Comparison of ENCODE assay signal across 22 cellular contexts in the genomic region with DNA sequence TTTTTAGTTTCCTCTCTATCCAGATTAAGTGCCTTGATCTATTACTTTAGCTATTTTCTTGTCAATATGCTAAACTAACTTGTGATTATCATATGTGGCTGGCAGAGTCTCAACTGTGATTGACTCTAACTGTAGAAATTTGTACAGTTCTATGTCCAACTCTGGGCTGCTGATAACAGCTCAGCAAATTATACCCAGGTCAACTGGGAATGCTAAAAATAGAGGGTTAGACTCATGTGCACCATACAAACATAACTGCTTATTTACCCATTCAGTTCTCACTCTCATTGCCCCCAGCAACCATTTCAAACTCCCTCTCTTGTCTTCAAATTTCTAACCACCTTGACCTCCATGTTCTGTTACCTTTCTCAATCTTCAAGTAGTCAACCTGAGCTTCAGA.
DNase-seq lines count a peak whose midpoint lies in the region; ATAC-seq and TF ChIP-seq lines count a peak whose summit lies in the region.
"Had no signal": no experiment of that assay in that cellular context is flagged by ENCODE, and none has a peak within 500 bp of the region (broad histone marks: within the 10 kb centered on the region; RNA-seq: fewer than 3 reads in every experiment).

No MANE protein-coding gene starts in this region.

- H3K27ac ChIP-seq in heart left ventricle = no peak overlapping the region
- no peak overlapping the region for H3K27ac ChIP-seq in MM.1S (ENCODE audit: low read length)
- no peak overlapping the region for H3K27ac ChIP-seq in neural cell (ENCODE audit: low read length)
- H3K27ac ChIP-seq: BLaER1 had no signal

- H4K20me1 ChIP-seq in MM.1S (ENCODE audit: insufficient read depth, low read length) = no peaks in the 10 kb centered on the region
- H4K20me1 ChIP-seq in neural cell (ENCODE audit: insufficient read depth) = no peaks in the 10 kb centered on the region
- H4K20me1 ChIP-seq: BLaER1 had no signal

- no peaks in the 10 kb centered on the region for H3K36me3 ChIP-seq in heart left ventricle
- no peaks in the 10 kb centered on the region for H3K36me3 ChIP-seq in MM.1S (replicated peaks; ENCODE audit: insufficient read depth, low read length)
- H3K36me3 ChIP-seq in neural cell (ENCODE audit: insufficient read depth, low read length) = no peaks in the 10 kb centered on the region
- H3K36me3 ChIP-seq: BE2C, BLaER1 had no signal

- TF ChIP-seq RAD21 in neural cell (conservative IDR thresholded peaks at IDR 0.05) = no peak

- H3F3A ChIP-seq in MM.1S (ENCODE audit: insufficient read depth, low read length) (no peaks in the 10 kb centered on the region), neural cell (ENCODE audit: insufficient read depth, low read length, poor library complexity, severe bottlenecking) (no peaks in the 10 kb centered on the region)

- H2AFZ ChIP-seq in MM.1S (ENCODE audit: low read length) (no peak overlapping the region), neural cell (ENCODE audit: low read depth, low read length) (no peak overlapping the region)

- TF ChIP-seq EP300 in neural cell (conservative IDR thresholded peaks at IDR 0.05; ENCODE audit: poor library complexity, severe bottlenecking) = no peak

- no peaks in the 10 kb centered on the region for H3K27me3 ChIP-seq in heart left ventricle
- H3K27me3 ChIP-seq in MM.1S (replicated peaks; ENCODE audit: insufficient read depth, low read length) = no peaks in the 10 kb centered on the region
- no peaks in the 10 kb centered on the region for H3K27me3 ChIP-seq in neural cell (ENCODE audit: insufficient read depth, low read depth, low read length)
- H3K27me3 ChIP-seq: BE2C, BLaER1 had no signal

- no peak for TF ChIP-seq POLR2A in heart left ventricle (IDR thresholded peaks at IDR 0.05)

- TF ChIP-seq CTCF in heart left ventricle (IDR thresholded peaks at IDR 0.05) = no peak
- no peak for TF ChIP-seq CTCF in MM.1S (IDR thresholded peaks at IDR 0.05; ENCODE audit: low read length)
- no peak for TF ChIP-seq CTCF in neural cell (IDR thresholded peaks at IDR 0.05; ENCODE audit: poor library complexity, severe bottlenecking)

- no peaks in the 10 kb centered on the region for H3K9me2 ChIP-seq in MM.1S (replicated peaks; ENCODE audit: insufficient read depth, low read length)
- no peaks in the 10 kb centered on the region for H3K9me2 ChIP-seq in neural cell (ENCODE audit: insufficient read depth, low read length)

- ATAC-seq in heart left ventricle (peak in 3 of 4 donors; percentile 55 to 58 (median 57)), left cardiac atrium (no peak)
- ATAC-seq: GM12878 had no signal

- intact Hi-C loops in heart left ventricle (cut with DNase I) (no loop called here), left cardiac atrium (cut with DNase I) (no loop called here)

- H3K9me3 ChIP-seq in heart left ventricle (no peaks in the 10 kb centered on the region), MM.1S (replicated peaks; ENCODE audit: insufficient read depth, low read length) (no peaks in the 10 kb centered on the region), neural cell (ENCODE audit: low read length) (no peaks in the 10 kb centered on the region)
- H3K9me3 ChIP-seq: BE2C, BLaER1 had no signal

- no peak overlapping the region for H3K4me3 ChIP-seq in heart left ventricle
- H3K4me3 ChIP-seq in MM.1S (ENCODE audit: low read length) = no peak overlapping the region
- H3K4me3 ChIP-seq in neural cell (ENCODE audit: low read length) = peak overlapping the region; percentile 23
- H3K4me3 ChIP-seq: BLaER1, GM12878 had no signal

- H3K4me2 ChIP-seq in MM.1S (ENCODE audit: low read depth, low read length) (no peak overlapping the region), neural cell (ENCODE audit: low read length) (no peak overlapping the region)
- H3K4me2 ChIP-seq: BLaER1 had no signal

- H3K9ac ChIP-seq in MM.1S (ENCODE audit: low read length) (no peak overlapping the region), neural cell (ENCODE audit: low read length) (no peak overlapping the region)
- H3K9ac ChIP-seq: BLaER1 had no signal

- peaks cover 0 to 4% (median 0%) of the 10 kb centered on the region in 12 donors for H3K4me1 ChIP-seq in heart left ventricle
- H3K4me1 ChIP-seq in MM.1S (ENCODE audit: low read length) = no peaks in the 10 kb centered on the region
- H3K4me1 ChIP-seq: BE2C had no signal

- no peaks in the 10 kb centered on the region for H3K79me2 ChIP-seq in MM.1S (ENCODE audit: low read length)
- no peaks in the 10 kb centered on the region for H3K79me2 ChIP-seq in neural cell (replicated peaks; ENCODE audit: insufficient read depth, low read length)

- DNase-seq in heart left ventricle = no peak
- DNase-seq in left cardiac atrium = no peak
- DNase-seq in MM.1S = peak; percentile 16
- DNase-seq in OCI-M1 (lab: John Stamatoyannopoulos, UW) = no peak
- DNase-seq: 8988T; ACHN; BE2C; C1 segment of cervical spinal cord; CD4-positive, alpha-beta memory T cell; CD4-positive, CD25-positive, alpha-beta regulatory T cell; CD8-positive, alpha-beta memory T cell; COR-L47; DMS 273 treated with DMSO at 0.1 percent for 48 hours; DMS153; DMS53; DMS79; DND-41; EL; GDM1 had no signal

TF ChIP-seq in neural cell, 6 proteins besides CTCF, POLR2A, EP300 and RAD21:
- TF ChIP-seq EZH2 (IDR thresholded peaks at IDR 0.05; ENCODE audit: borderline replicate concordance, insufficient read depth, low read length, poor library complexity, severe bottlenecking) (no peak), MXI1 (conservative IDR thresholded peaks at IDR 0.05; ENCODE audit: poor library complexity, severe bottlenecking) (no peak), TAF1 (IDR thresholded peaks at IDR 0.05; ENCODE audit: low read depth) (no peak), SMC3 (conservative IDR thresholded peaks at IDR 0.05; ENCODE audit: poor library complexity) (no peak), POLR2AphosphoS5 (IDR thresholded peaks at IDR 0.05) (no peak)
- TF ChIP-seq, protein P1, sequence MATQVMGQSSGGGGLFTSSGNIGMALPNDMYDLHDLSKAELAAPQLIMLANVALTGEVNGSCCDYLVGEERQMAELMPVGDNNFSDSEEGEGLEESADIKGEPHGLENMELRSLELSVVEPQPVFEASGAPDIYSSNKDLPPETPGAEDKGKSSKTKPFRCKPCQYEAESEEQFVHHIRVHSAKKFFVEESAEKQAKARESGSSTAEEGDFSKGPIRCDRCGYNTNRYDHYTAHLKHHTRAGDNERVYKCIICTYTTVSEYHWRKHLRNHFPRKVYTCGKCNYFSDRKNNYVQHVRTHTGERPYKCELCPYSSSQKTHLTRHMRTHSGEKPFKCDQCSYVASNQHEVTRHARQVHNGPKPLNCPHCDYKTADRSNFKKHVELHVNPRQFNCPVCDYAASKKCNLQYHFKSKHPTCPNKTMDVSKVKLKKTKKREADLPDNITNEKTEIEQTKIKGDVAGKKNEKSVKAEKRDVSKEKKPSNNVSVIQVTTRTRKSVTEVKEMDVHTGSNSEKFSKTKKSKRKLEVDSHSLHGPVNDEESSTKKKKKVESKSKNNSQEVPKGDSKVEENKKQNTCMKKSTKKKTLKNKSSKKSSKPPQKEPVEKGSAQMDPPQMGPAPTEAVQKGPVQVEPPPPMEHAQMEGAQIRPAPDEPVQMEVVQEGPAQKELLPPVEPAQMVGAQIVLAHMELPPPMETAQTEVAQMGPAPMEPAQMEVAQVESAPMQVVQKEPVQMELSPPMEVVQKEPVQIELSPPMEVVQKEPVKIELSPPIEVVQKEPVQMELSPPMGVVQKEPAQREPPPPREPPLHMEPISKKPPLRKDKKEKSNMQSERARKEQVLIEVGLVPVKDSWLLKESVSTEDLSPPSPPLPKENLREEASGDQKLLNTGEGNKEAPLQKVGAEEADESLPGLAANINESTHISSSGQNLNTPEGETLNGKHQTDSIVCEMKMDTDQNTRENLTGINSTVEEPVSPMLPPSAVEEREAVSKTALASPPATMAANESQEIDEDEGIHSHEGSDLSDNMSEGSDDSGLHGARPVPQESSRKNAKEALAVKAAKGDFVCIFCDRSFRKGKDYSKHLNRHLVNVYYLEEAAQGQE (IDR thresholded peaks at IDR 0.05; ENCODE audit: borderline replicate concordance) = no peak

Comparison
In these comparisons a context has a peak if more than half of its experiments do, and no peak if none do; other contexts are left out.
1. ATAC-seq: peak in heart left ventricle (3 of 4); none in left cardiac atrium (0 of 2).